Comparison of ENCODE assay signal across 21 cellular contexts in genomic region chr18:56843241-56843640, GRCh38.
"Had no signal": no experiment of that assay in that cellular context is flagged by ENCODE, and none has a peak within 500 bp of the region (broad histone marks: within the 10 kb centered on the region; RNA-seq: fewer than 3 reads in every experiment).

No MANE protein-coding gene starts in this region.

- H3K4me1 ChIP-seq: esophagus muscularis mucosa, gastrocnemius medialis, heart right ventricle, left lung, lower lobe of right lung had no signal

- ATAC-seq: gastrocnemius medialis; heart right ventricle; left cardiac atrium; left lung; left ventricle myocardium superior; lower lobe of right lung; mucosa of descending colon; naive thymus-derived CD8-positive, alpha-beta T cell had no signal

- H3K9me3 ChIP-seq: esophagus muscularis mucosa, gastrocnemius medialis, left lung, lower lobe of right lung, mucosa of descending colon had no signal

- H3K27ac ChIP-seq: coronary artery, dorsolateral prefrontal cortex, esophagus muscularis mucosa, gastrocnemius medialis, heart right ventricle, left lung, lower lobe of right lung had no signal

- DNase-seq: dermis blood vessel endothelial cell; dorsolateral prefrontal cortex; effector CD4-positive, alpha-beta T cell; effector memory CD4-positive, alpha-beta T cell; foreskin fibroblast; foreskin melanocyte; gastrocnemius medialis; glutamatergic neuron; head of caudate nucleus; heart right ventricle; hippocampal formation; left cardiac atrium; left lung; left ventricle myocardium superior; lower lobe of right lung; mesenchymal stem cell; mucosa of descending colon; naive B cell; naive thymus-derived CD8-positive, alpha-beta T cell had no signal

- H3K36me3 ChIP-seq: esophagus muscularis mucosa, left lung, lower lobe of right lung had no signal

- H3K4me3 ChIP-seq: coronary artery, dorsolateral prefrontal cortex, esophagus muscularis mucosa, gastrocnemius medialis, heart right ventricle, left lung, lower lobe of right lung, mucosa of descending colon had no signal

- H3K27me3 ChIP-seq: dorsolateral prefrontal cortex, esophagus muscularis mucosa, gastrocnemius medialis, heart right ventricle, left lung had no signal
